ENCODE assay signal across 12 cellular contexts in genomic region chr10:59047957-59048618, GRCh38.
A peak's percentile ranks its signal among the peaks of the same experiment; 100 is the strongest.
DNase-seq lines count a peak whose midpoint lies in the region; ATAC-seq and TF ChIP-seq lines count a peak whose summit lies in the region.
"Had no signal": no experiment of that assay in that cellular context is flagged by ENCODE, and none has a peak within 500 bp of the region (broad histone marks: within the 10 kb centered on the region; RNA-seq: fewer than 3 reads in every experiment).

No MANE protein-coding gene starts in this region.

- no peaks in the 10 kb centered on the region for H3K27me3 ChIP-seq in breast epithelium
- H3K27me3 ChIP-seq: right atrium auricular region had no signal

- peak overlapping the region; percentile 45 for H3K27ac ChIP-seq in VCaP
- no peak overlapping the region for H3K27ac ChIP-seq in breast epithelium
- H3K27ac ChIP-seq: right atrium auricular region had no signal

- intact Hi-C loops in breast epithelium (cut with DNase I; ENCODE audit: low total_unique reads): no loop called here

- peaks cover 0 to 7% of the 10 kb centered on the region in 2 donors for H3K9me3 ChIP-seq in breast epithelium

- no peak for DNase-seq in activated CD4-positive, alpha-beta T cell treated with anti-CD3 and anti-CD28 coated beads for 1 hour
- no peak for DNase-seq in breast epithelium (ENCODE audit: low spot score in 2 of 2)
- DNase-seq: amygdala; DMS 273 treated with DMSO at 0.1 percent for 48 hours; effector memory CD4-positive, alpha-beta T cell; NCI-H524 treated with DMSO at 0.1 percent for 48 hours had no signal

- ATAC-seq in GM19023 (IDR thresholded peaks at IDR 0.05; ENCODE audit: unreplicated experiment): peak; percentile 89
- ATAC-seq in GM21717 (IDR thresholded peaks at IDR 0.05; ENCODE audit: unreplicated experiment): peak; percentile 88
- peak; percentile 93 for ATAC-seq in HG03135 (IDR thresholded peaks at IDR 0.05; ENCODE audit: unreplicated experiment)
- no peak for ATAC-seq in activated CD4-positive, CD25-positive, alpha-beta regulatory T cell treated with anti-CD3 and anti-CD28 coated beads, Interleukin-2, amount 50 U/mL, for 24 hours

- H3K36me3 ChIP-seq in breast epithelium: no peaks in the 10 kb centered on the region
- H3K36me3 ChIP-seq: right atrium auricular region had no signal

- no peaks in the 10 kb centered on the region for H3K4me1 ChIP-seq in breast epithelium
- H3K4me1 ChIP-seq: right atrium auricular region had no signal

- TF ChIP-seq CTCF in VCaP (conservative IDR thresholded peaks at IDR 0.05) (no peak), breast epithelium (IDR thresholded peaks at IDR 0.05) (no peak)

- no peak overlapping the region for H3K4me3 ChIP-seq in breast epithelium
- H3K4me3 ChIP-seq: right atrium auricular region had no signal

- no peak for TF ChIP-seq POLR2A in breast epithelium (IDR thresholded peaks at IDR 0.05)

Comparison
In these comparisons a context has a peak if more than half of its experiments do, and no peak if none do; other contexts are left out.
1. ATAC-seq: peak in GM19023 (single experiment), GM21717 (single experiment) and HG03135 (single experiment); none in activated CD4-positive, CD25-positive, alpha-beta regulatory T cell treated with anti-CD3 and anti-CD28 coated beads, Interleukin-2, amount 50 U/mL, for 24 hours (0 of 2).